In genomic region chr11:105282658-105283057, GRCh38 we compare ENCODE assay signal across 22 cellular contexts.
"Had no signal": no experiment of that assay in that cellular context is flagged by ENCODE, and none has a peak within 500 bp of the region (broad histone marks: within the 10 kb centered on the region; RNA-seq: fewer than 3 reads in every experiment).

No MANE protein-coding gene starts in this region.

- H3K4me1 ChIP-seq: esophagus squamous epithelium, heart right ventricle, prostate gland, right atrium auricular region, spleen, tibial nerve, upper lobe of left lung had no signal

- DNase-seq: cerebellar nuclear complex; cortex of kidney; effector memory CD8-positive, alpha-beta T cell; erythroblast; esophagus squamous epithelium; foreskin melanocyte; glutamatergic neuron; heart right ventricle; hypothalamus; immature natural killer cell; naive thymus-derived CD8-positive, alpha-beta T cell; nephron progenitor cell; nucleus accumbens; spleen; stimulated activated naive B cell treated with anti-CD40 and anti-IgM and Interleukin-4, amounts not matched to agents 10 μg/mL and 1 μg/mL and 100 μg/mL, for 72 hours; upper lobe of left lung had no signal

- H3K9me3 ChIP-seq: esophagus squamous epithelium, heart right ventricle, prostate gland, right atrium auricular region, spleen, thoracic aorta, tibial nerve, upper lobe of left lung had no signal

- H3K27me3 ChIP-seq: esophagus squamous epithelium, heart right ventricle, spleen, tibial nerve, upper lobe of left lung had no signal

- H3K27ac ChIP-seq: esophagus squamous epithelium, heart right ventricle, prostate gland, right atrium auricular region, spleen, thoracic aorta, tibial nerve, upper lobe of left lung had no signal

- ATAC-seq: effector memory CD8-positive, alpha-beta T cell; heart right ventricle; naive thymus-derived CD8-positive, alpha-beta T cell; sciatic nerve; stimulated activated naive B cell treated with anti-CD40 and anti-IgM and Interleukin-4, amounts not matched to agents 10 μg/mL and 1 μg/mL and 100 μg/mL, for 72 hours had no signal

- H3K4me3 ChIP-seq: esophagus squamous epithelium, heart right ventricle, lung, prostate gland, right atrium auricular region, spleen, thoracic aorta, tibial nerve, upper lobe of left lung had no signal

- H3K36me3 ChIP-seq: esophagus squamous epithelium, heart right ventricle, prostate gland, right atrium auricular region, spleen, thoracic aorta, tibial nerve, upper lobe of left lung had no signal
